26 cellular contexts compared by ENCODE assay signal in genomic region chr13:93859666-93860065, GRCh38.
A peak's percentile ranks its signal among the peaks of the same experiment; 100 is the strongest.
DNase-seq lines count a peak whose midpoint lies in the region; ATAC-seq and TF ChIP-seq lines count a peak whose summit lies in the region.
"Had no signal": no experiment of that assay in that cellular context is flagged by ENCODE, and none has a peak within 500 bp of the region (broad histone marks: within the 10 kb centered on the region; RNA-seq: fewer than 3 reads in every experiment).

No MANE protein-coding gene starts in this region.

- H3K4me2 ChIP-seq in PC-3 (ENCODE audit: low read length): no peak overlapping the region
- H3K4me2 ChIP-seq: neural progenitor cell had no signal

- no peaks in the 10 kb centered on the region for H3K4me1 ChIP-seq in PC-3 (ENCODE audit: insufficient read depth, low read length)
- H3K4me1 ChIP-seq: body of pancreas, colonic mucosa, neural progenitor cell had no signal

- no peak overlapping the region for H3K9ac ChIP-seq in PC-3 (ENCODE audit: low read length)
- H3K9ac ChIP-seq: neural progenitor cell had no signal

- H3K9me3 ChIP-seq in PC-3 (ENCODE audit: low read length): no peaks in the 10 kb centered on the region
- H3K9me3 ChIP-seq: body of pancreas, colonic mucosa had no signal

- POLR2A ChIA-PET in PC-3 (lab: Charles Lee; ENCODE audit: unreplicated experiment): no interaction called here

- H2AFZ ChIP-seq in PC-3 (ENCODE audit: low read length): no peak overlapping the region
- H2AFZ ChIP-seq: neural progenitor cell had no signal

- no peaks in the 10 kb centered on the region for H3K9me2 ChIP-seq in PC-3 (replicated peaks; ENCODE audit: low read length)

- no TSS peak for BruUV-seq in PC-3 (replicated peaks; lab: Mats Ljungman, UMichigan)

- H3K27ac ChIP-seq in temporal lobe (ENCODE audit: low read depth, low read length): peak overlapping the region; percentile 25
- H3K27ac ChIP-seq in PC-3 (ENCODE audit: low read length): no peak overlapping the region
- H3K27ac ChIP-seq: body of pancreas, colonic mucosa, neural progenitor cell, WERI-Rb-1 had no signal

- intact Hi-C loops in cardiac septum (cut with DNase I): no loop called here
- intact Hi-C loops in PC-3 (cut with micrococcal nuclease): no loop called here

- DNase-seq in HFF-Myc (ENCODE audit: extremely low read depth, low read depth): peak; percentile 30
- peak; percentile 11 for DNase-seq in astrocyte of the hippocampus (ENCODE audit: low read depth, low spot score)
- peak; percentile 51 to 56 for DNase-seq in foreskin fibroblast
- DNase-seq in NK-92 treated with Interleukin-12 subunit alpha and Interleukin-12 subunit beta, amount 100 ng/mL, for 24 hours (lab: John Stamatoyannopoulos, UW): no peak
- no peak for DNase-seq in cardiac septum (ENCODE audit: low spot score)
- DNase-seq in PC-3: no peak
- DNase-seq in stimulated activated CD4-positive, alpha-beta T cell treated with anti-CD3 and anti-CD28 coated beads, Interleukin-2, amount 100 ng/mL, for 48 hours: no peak
- DNase-seq: activated CD4-positive, alpha-beta T cell treated with anti-CD3 and anti-CD28 coated beads for 48 hours; activated CD8-positive, alpha-beta memory T cell treated with anti-CD3 and anti-CD28 coated beads for 24 hours; activated gamma-delta T cell; activated naive CD8-positive, alpha-beta T cell treated with anti-CD3 and anti-CD28 coated beads, Interleukin-2, amount 10 ng/mL, durations not matched to agents 7 days and 5 days; body of pancreas; CD4-positive, CD25-positive, alpha-beta regulatory T cell; colonic mucosa; effector memory CD4-positive, alpha-beta T cell; KBM-7; MM.1S; NCI-H1436; NCI-H2107; T-helper 9 cell; WERI-Rb-1 had no signal

- H3K27me3 ChIP-seq in PC-3 (ENCODE audit: low read length): no peaks in the 10 kb centered on the region
- H3K27me3 ChIP-seq: body of pancreas, colonic mucosa, neural progenitor cell had no signal

- H3F3A ChIP-seq in PC-3 (ENCODE audit: low read length, unreplicated experiment): no peaks in the 10 kb centered on the region

- H3K36me3 ChIP-seq in PC-3 (ENCODE audit: low read depth, low read length): no peaks in the 10 kb centered on the region
- H3K36me3 ChIP-seq: colonic mucosa, neural progenitor cell, WERI-Rb-1 had no signal

- TF ChIP-seq CTCF in HFF-Myc (IDR thresholded peaks at IDR 0.05; ENCODE audit: low read depth, low read length, missing control alignments) (no peak), foreskin fibroblast (IDR thresholded peaks at IDR 0.05; ENCODE audit: low read depth, low read length) (no peak), PC-3 (conservative IDR thresholded peaks at IDR 0.05; ENCODE audit: low read depth, low read length) (no peak)

- H3K4me3 ChIP-seq in HFF-Myc (replicated peaks; ENCODE audit: low read depth, low read length) (no peak overlapping the region), foreskin fibroblast (ENCODE audit: low read depth in 1 of 2, low read length in 2 of 2) (no peak overlapping the region), PC-3 (ENCODE audit: low read length) (no peak overlapping the region)
- H3K4me3 ChIP-seq: body of pancreas, colonic mucosa, neural progenitor cell had no signal

- no peaks in the 10 kb centered on the region for H3K79me2 ChIP-seq in PC-3 (ENCODE audit: low read length)

- CTCF ChIA-PET in PC-3 (lab: Charles Lee): no interaction called here

- no peaks in the 10 kb centered on the region for H4K20me1 ChIP-seq in PC-3 (ENCODE audit: low read length)

- ATAC-seq in PC-3: no peak
- ATAC-seq: body of pancreas, HCT116, Right ventricle myocardium inferior, sciatic nerve had no signal

Comparison
In these comparisons a context has a peak if more than half of its experiments do, and no peak if none do; other contexts are left out.
1. DNase-seq: peak in HFF-Myc (single experiment), astrocyte of the hippocampus (single experiment) and foreskin fibroblast (2 of 2); none in NK-92 treated with Interleukin-12 subunit alpha and Interleukin-12 subunit beta, amount 100 ng/mL, for 24 hours (single experiment), cardiac septum (single experiment), PC-3 (single experiment) and stimulated activated CD4-positive, alpha-beta T cell treated with anti-CD3 and anti-CD28 coated beads, Interleukin-2, amount 100 ng/mL, for 48 hours (0 of 2).